In genomic region chr5:94254214-94254613, GRCh38 we compare ENCODE assay signal across 33 cellular contexts.
DNase-seq lines count a peak whose midpoint lies in the region; ATAC-seq, FAIRE-seq and TF ChIP-seq lines count a peak whose summit lies in the region.
"Had no signal": no experiment of that assay in that cellular context is flagged by ENCODE, and none has a peak within 500 bp of the region (broad histone marks: within the 10 kb centered on the region; RNA-seq: fewer than 3 reads in every experiment).

No MANE protein-coding gene starts in this region.

- H3K27me3 Mint-ChIP-seq in chondrocyte (ENCODE audit: low read depth): no peaks in the 10 kb centered on the region
- peaks cover 3% of the 10 kb centered on the region for H3K27me3 Mint-ChIP-seq in T-helper 2 cell treated with Interferon-gamma antibody and Interleukin-4, amounts not matched to agents 5 μg/mL and 100 μg/mL, for 36 hours (ENCODE audit: low read depth)
- H3K27me3 Mint-ChIP-seq: activated naive CD8-positive, alpha-beta T cell treated with anti-CD3 and anti-CD28 coated beads for 36 hours; B cell; dendritic cell treated with granulocyte-macrophage colony-stimulating factor and Interleukin-4, amounts not matched to agents 40 ng/mL and 50 ng/mL, for 4 days; natural killer cell treated with Interleukin-12 subunit alpha and Interleukin-12 subunit beta and Interleukin-15 and Interleukin-18, amount 100 ng/mL, for 72 hours had no signal

- no peak for TF ChIP-seq CTCF in HepG2 (CRISPR knock-in tag; IDR thresholded peaks at IDR 0.05)
- TF ChIP-seq CTCF in right lobe of liver (IDR thresholded peaks at IDR 0.05): no peak
- TF ChIP-seq CTCF in OCI-LY1 (IDR thresholded peaks at IDR 0.05; ENCODE audit: low read length): peak; percentile 18; the same call in 1 of the 2 replicates
- TF ChIP-seq CTCF in chondrocyte (IDR thresholded peaks at IDR 0.05): peak; percentile 32
- TF ChIP-seq CTCF in breast epithelium (IDR thresholded peaks at IDR 0.05): no peak

- no peaks in the 10 kb centered on the region for H3K36me3 Mint-ChIP-seq in chondrocyte (ENCODE audit: low read depth)
- no peaks in the 10 kb centered on the region for H3K36me3 Mint-ChIP-seq in T-helper 2 cell treated with Interferon-gamma antibody and Interleukin-4, amounts not matched to agents 5 μg/mL and 100 μg/mL, for 36 hours (ENCODE audit: low read depth)
- H3K36me3 Mint-ChIP-seq: activated naive CD8-positive, alpha-beta T cell treated with anti-CD3 and anti-CD28 coated beads for 36 hours; natural killer cell treated with Interleukin-12 subunit alpha and Interleukin-12 subunit beta and Interleukin-15 and Interleukin-18, amount 100 ng/mL, for 72 hours had no signal

- H3K4me1 ChIP-seq in HepG2 (ENCODE audit: insufficient read depth, low read length) (no peaks in the 10 kb centered on the region), right lobe of liver (no peaks in the 10 kb centered on the region), OCI-LY1 (ENCODE audit: insufficient read depth, low read length, severe bottlenecking) (no peaks in the 10 kb centered on the region), breast epithelium (no peaks in the 10 kb centered on the region)
- H3K4me1 ChIP-seq: stomach, tibial artery had no signal

- no peaks in the 10 kb centered on the region for H4K20me1 ChIP-seq in HepG2 (ENCODE audit: insufficient read depth, low read length)
- H4K20me1 ChIP-seq in OCI-LY1 (ENCODE audit: insufficient read depth, low read length): no peaks in the 10 kb centered on the region

- H3F3A ChIP-seq in OCI-LY1 (ENCODE audit: insufficient read depth, low read length): no peaks in the 10 kb centered on the region

- H2AFZ ChIP-seq in HepG2 (ENCODE audit: low read length): no peak overlapping the region
- no peak overlapping the region for H2AFZ ChIP-seq in OCI-LY1 (ENCODE audit: low read length)

- DNase-seq in HepG2 (ENCODE audit: low spot score) (no peak), right lobe of liver (no peak), chondrocyte (ENCODE audit: low spot score) (no peak), GM19239 (ENCODE audit: insufficient read length, low spot score) (no peak), KBM-7 (no peak), breast epithelium (ENCODE audit: low spot score in 2 of 2) (no peak)
- DNase-seq in T-helper 2 cell treated with Interferon-gamma antibody and Interleukin-4, amounts not matched to agents 5 μg/mL and 100 μg/mL, for 36 hours (ENCODE audit: low spot score): no peak
- DNase-seq: activated CD4-positive, alpha-beta T cell treated with anti-CD3 and anti-CD28 coated beads for 4 hours; activated naive CD8-positive, alpha-beta T cell treated with anti-CD3 and anti-CD28 coated beads for 36 hours; activated T-cell treated with anti-CD3 and anti-CD28 coated beads for 4 hours; aorta; caudate nucleus; DMS153; GDM1; H9; KG1; left ventricle myocardium superior; midbrain; NCI-H146; NCI-H446; stimulated activated CD4-positive, alpha-beta T cell treated with anti-CD3 and anti-CD28 coated beads, Interleukin-1b, Interleukin-23, amount 100 ng/mL, for 48 hours; stimulated activated CD8-positive, alpha-beta memory T cell treated with anti-CD3 and anti-CD28 coated beads, Interleukin-4, amount 100 ng/mL, for 48 hours; stomach; tibial artery had no signal

- H3K27me3 ChIP-seq in HepG2 (ENCODE audit: control insufficient read depth in 1 of 2, insufficient read depth in 2 of 2, low read length in 2 of 2) (no peaks in the 10 kb centered on the region), right lobe of liver (no peaks in the 10 kb centered on the region), OCI-LY1 (ENCODE audit: insufficient read depth, low read length) (no peaks in the 10 kb centered on the region), breast epithelium (no peaks in the 10 kb centered on the region)
- H3K27me3 ChIP-seq: stomach, tibial artery had no signal

- no peaks in the 10 kb centered on the region for H3K9me2 ChIP-seq in OCI-LY1 (ENCODE audit: low read depth, low read length)

- H3K9ac ChIP-seq in HepG2 (ENCODE audit: insufficient read depth, low read depth, low read length) (no peak overlapping the region), OCI-LY1 (ENCODE audit: low read length) (no peak overlapping the region)

- H3K4me3 Mint-ChIP-seq in chondrocyte (ENCODE audit: unreplicated experiment): no peak overlapping the region
- H3K4me3 Mint-ChIP-seq in T-helper 2 cell treated with Interferon-gamma antibody and Interleukin-4, amounts not matched to agents 5 μg/mL and 100 μg/mL, for 36 hours: no peak overlapping the region
- H3K4me3 Mint-ChIP-seq: activated naive CD8-positive, alpha-beta T cell treated with anti-CD3 and anti-CD28 coated beads for 36 hours; B cell; dendritic cell treated with granulocyte-macrophage colony-stimulating factor and Interleukin-4, amounts not matched to agents 40 ng/mL and 50 ng/mL, for 4 days; H9; natural killer cell treated with Interleukin-12 subunit alpha and Interleukin-12 subunit beta and Interleukin-15 and Interleukin-18, amount 100 ng/mL, for 72 hours; T-helper 1 cell treated with Interleukin-12 subunit alpha and Interleukin-12 subunit beta and Interleukin-4 antibody, amounts not matched to agents 30 μg/mL and 1 μg/mL, for 36 hours had no signal

- no peak for TF ChIP-seq POLR2A in HepG2 (IDR thresholded peaks at IDR 0.05; ENCODE audit: insufficient read depth in 1 of 2, low read depth in 2 of 2, low read length in 2 of 2)
- no peak for TF ChIP-seq POLR2A in right lobe of liver (IDR thresholded peaks at IDR 0.05)
- no peak for TF ChIP-seq POLR2A in breast epithelium (IDR thresholded peaks at IDR 0.05)

- H3K9me3 Mint-ChIP-seq in chondrocyte (ENCODE audit: low read depth): no peaks in the 10 kb centered on the region
- H3K9me3 Mint-ChIP-seq in T-helper 2 cell treated with Interferon-gamma antibody and Interleukin-4, amounts not matched to agents 5 μg/mL and 100 μg/mL, for 36 hours: no peaks in the 10 kb centered on the region
- H3K9me3 Mint-ChIP-seq: activated naive CD8-positive, alpha-beta T cell treated with anti-CD3 and anti-CD28 coated beads for 36 hours; dendritic cell treated with granulocyte-macrophage colony-stimulating factor and Interleukin-4, amounts not matched to agents 40 ng/mL and 50 ng/mL, for 4 days; H9; natural killer cell treated with Interleukin-12 subunit alpha and Interleukin-12 subunit beta and Interleukin-15 and Interleukin-18, amount 100 ng/mL, for 72 hours; T-helper 1 cell treated with Interleukin-12 subunit alpha and Interleukin-12 subunit beta and Interleukin-4 antibody, amounts not matched to agents 30 μg/mL and 1 μg/mL, for 36 hours had no signal

- in situ Hi-C loops in HepG2 (cut with HindIII; ENCODE audit: extremely low pct_ligation_motif_present, low pct_unique_long_range_greater_than_20kb) (no loop called here), KBM-7 (cut with MboI; ENCODE audit: low pct_unique_long_range_greater_than_20kb, low sequenced_read_pairs) (no loop called here)

- TF ChIP-seq EP300 in HepG2 (IDR thresholded peaks at IDR 0.05; ENCODE audit: low read depth in 2 of 2, low read length in 2 of 2): no peak
- no peak for TF ChIP-seq EP300 in HepG2 (CRISPR knock-in tag; IDR thresholded peaks at IDR 0.05; ENCODE audit: borderline replicate concordance)

- H3K4me3 ChIP-seq in HepG2 (replicated peaks in 1 of 3; ENCODE audit: insufficient read depth in 1 of 3, low read depth in 2 of 3, low read length in 3 of 3) (no peak overlapping the region), right lobe of liver (no peak overlapping the region), OCI-LY1 (ENCODE audit: low read depth, low read length, poor library complexity, severe bottlenecking) (no peak overlapping the region), breast epithelium (no peak overlapping the region)
- H3K4me3 ChIP-seq: smooth muscle cell, stomach, tibial artery had no signal

- intact Hi-C loops in HepG2 (cut with micrococcal nuclease; ENCODE audit: unreplicated experiment): no loop called here
- intact Hi-C loops in right lobe of liver (cut with DNase I): no loop called here
- intact Hi-C loops in breast epithelium (cut with DNase I; ENCODE audit: low total_unique reads): no loop called here

- H3K27ac ChIP-seq in HepG2 (ENCODE audit: extremely low read length, insufficient read depth, low read length) (no peak overlapping the region), right lobe of liver (no peak overlapping the region), OCI-LY1 (ENCODE audit: low read depth, low read length, poor library complexity, severe bottlenecking) (no peak overlapping the region), breast epithelium (no peak overlapping the region)
- H3K27ac ChIP-seq: stomach, tibial artery had no signal

- CTCF ChIA-PET in HepG2 (lab: Yijun Ruan, JAX; ENCODE audit: low intra/inter-chr PET ratio, low total read pairs): no interaction called here

- H3K36me3 ChIP-seq in HepG2 (replicated peaks in 1 of 2; ENCODE audit: control insufficient read depth in 1 of 2, insufficient read depth in 2 of 2, low read length in 2 of 2) (no peaks in the 10 kb centered on the region), right lobe of liver (no peaks in the 10 kb centered on the region), OCI-LY1 (ENCODE audit: insufficient read depth, low read length) (no peaks in the 10 kb centered on the region), breast epithelium (no peaks in the 10 kb centered on the region)
- H3K36me3 ChIP-seq: stomach, tibial artery had no signal

- H3K79me2 ChIP-seq in HepG2 (ENCODE audit: insufficient read depth, low read length): no peaks in the 10 kb centered on the region
- H3K79me2 ChIP-seq in OCI-LY1 (ENCODE audit: insufficient read depth, low read length): no peaks in the 10 kb centered on the region

- H3K4me2 ChIP-seq in HepG2 (ENCODE audit: low read depth, low read length) (no peak overlapping the region), OCI-LY1 (ENCODE audit: low read length) (no peak overlapping the region)
- H3K4me2 ChIP-seq: smooth muscle cell had no signal

- FAIRE-seq in HepG2 (lab: Jason Lieb, UNC) (no peak), GM19239 (lab: Jason Lieb, UNC) (no peak)
- FAIRE-seq: A204.1, islet of Langerhans, RCC 7860 had no signal

- H3K27ac Mint-ChIP-seq in chondrocyte (ENCODE audit: unreplicated experiment): no peak overlapping the region
- no peak overlapping the region for H3K27ac Mint-ChIP-seq in T-helper 2 cell treated with Interferon-gamma antibody and Interleukin-4, amounts not matched to agents 5 μg/mL and 100 μg/mL, for 36 hours
- H3K27ac Mint-ChIP-seq: activated naive CD8-positive, alpha-beta T cell treated with anti-CD3 and anti-CD28 coated beads for 36 hours; B cell; dendritic cell treated with granulocyte-macrophage colony-stimulating factor and Interleukin-4, amounts not matched to agents 40 ng/mL and 50 ng/mL, for 4 days; natural killer cell treated with Interleukin-12 subunit alpha and Interleukin-12 subunit beta and Interleukin-15 and Interleukin-18, amount 100 ng/mL, for 72 hours; T-helper 1 cell treated with Interleukin-12 subunit alpha and Interleukin-12 subunit beta and Interleukin-4 antibody, amounts not matched to agents 30 μg/mL and 1 μg/mL, for 36 hours had no signal

- no peaks in the 10 kb centered on the region for H3K9me3 ChIP-seq in HepG2 (ENCODE audit: low read length)
- no peaks in the 10 kb centered on the region for H3K9me3 ChIP-seq in right lobe of liver
- no peaks in the 10 kb centered on the region for H3K9me3 ChIP-seq in OCI-LY1 (ENCODE audit: low read length)
- no peaks in the 10 kb centered on the region for H3K9me3 ChIP-seq in breast epithelium
- H3K9me3 ChIP-seq: stomach, tibial artery had no signal

- ATAC-seq in HepG2: no peak
- ATAC-seq in right lobe of liver: no peak
- ATAC-seq: left ventricle myocardium superior; natural killer cell treated with Interleukin-12 subunit alpha and Interleukin-12 subunit beta and Interleukin-15 and Interleukin-18, amount 100 ng/mL, for 72 hours had no signal

- no peak for TF ChIP-seq RAD21 in HepG2 (CRISPR knock-in tag; IDR thresholded peaks at IDR 0.05)

- POLR2A ChIA-PET in HepG2 (lab: Yijun Ruan, JAX): no interaction called here

- no peaks in the 10 kb centered on the region for H3K4me1 Mint-ChIP-seq in chondrocyte (ENCODE audit: low read depth)
- H3K4me1 Mint-ChIP-seq in T-helper 2 cell treated with Interferon-gamma antibody and Interleukin-4, amounts not matched to agents 5 μg/mL and 100 μg/mL, for 36 hours (ENCODE audit: low read depth): no peaks in the 10 kb centered on the region
- H3K4me1 Mint-ChIP-seq: activated naive CD8-positive, alpha-beta T cell treated with anti-CD3 and anti-CD28 coated beads for 36 hours; B cell had no signal

- 2% methylated on average over 3 of the region's 3 CpGs for WGBS in HepG2 (ENCODE audit: low lambda C conversion rate)
- WGBS in right lobe of liver (ENCODE audit: insufficient coverage, low coverage, low lambda C conversion rate, missing lambda C conversion rate): 79% methylated on average over 3 of the region's 3 CpGs

- BruUV-seq in HepG2 (replicated peaks; lab: Mats Ljungman, UMichigan): no TSS peak

Comparison
In these comparisons a context has a peak if more than half of its experiments do, and no peak if none do; other contexts are left out.
1. CTCF ChIP-seq: peak in OCI-LY1 (single experiment) and chondrocyte (single experiment); none in HepG2 (single experiment), right lobe of liver (0 of 4) and breast epithelium (0 of 3).